20 cellular contexts compared by ENCODE assay signal in genomic region chr2:140186201-140186775, GRCh38.
"Had no signal": no experiment of that assay in that cellular context is flagged by ENCODE, and none has a peak within 500 bp of the region (broad histone marks: within the 10 kb centered on the region; RNA-seq: fewer than 3 reads in every experiment).

No MANE protein-coding gene starts in this region.

- H3K4me3 ChIP-seq: esophagus squamous epithelium, hepatocyte, lower lobe of right lung, neural progenitor cell, SJSA1, upper lobe of left lung had no signal

- H3K4me1 Mint-ChIP-seq: activated naive CD8-positive, alpha-beta T cell treated with anti-CD3 and anti-CD28 coated beads for 36 hours; naive B cell; neural progenitor cell had no signal

- H3K27me3 ChIP-seq: esophagus squamous epithelium, hepatocyte, neural progenitor cell, SJSA1, upper lobe of left lung had no signal

- H3K9me3 ChIP-seq: esophagus squamous epithelium, lower lobe of right lung, SJSA1, upper lobe of left lung had no signal

- H3K4me3 Mint-ChIP-seq: activated naive CD8-positive, alpha-beta T cell treated with anti-CD3 and anti-CD28 coated beads for 36 hours; naive B cell; neural progenitor cell; T-helper 1 cell treated with Interleukin-12 subunit alpha and Interleukin-12 subunit beta and Interleukin-4 antibody, amounts not matched to agents 30 μg/mL and 1 μg/mL, for 36 hours had no signal

- H3K36me3 Mint-ChIP-seq: activated naive CD8-positive, alpha-beta T cell treated with anti-CD3 and anti-CD28 coated beads for 36 hours; naive B cell; neural progenitor cell had no signal

- DNase-seq: activated CD4-positive, alpha-beta T cell treated with anti-CD3 and anti-CD28 coated beads for 4 hours; activated CD4-positive, alpha-beta T cell treated with anti-CD3 and anti-CD28 coated beads, Interleukin-2, amount 50 U/mL, for 48 hours; activated CD4-positive, CD25-positive, alpha-beta regulatory T cell; activated naive CD4-positive, alpha-beta T cell treated with Interleukin-2 at 50 U/mL for 16 hours; activated naive CD8-positive, alpha-beta T cell treated with anti-CD3 and anti-CD28 coated beads for 36 hours; activated T-cell treated with anti-CD3 and anti-CD28 coated beads, Interleukin-2, amount 50 U/mL, for 48 hours; effector memory CD4-positive, alpha-beta T cell; esophagus squamous epithelium; foreskin melanocyte; lower lobe of right lung; mesendoderm; naive B cell; stimulated activated CD4-positive, alpha-beta T cell treated with anti-CD3 and anti-CD28 coated beads, Interleukin-4, amount 100 ng/mL, for 24 hours; stimulated activated naive CD4-positive, alpha-beta T cell treated with Interleukin-2 at 50 U/mL for 16 hours; T1000; upper lobe of left lung had no signal

- H3K27ac Mint-ChIP-seq: activated naive CD8-positive, alpha-beta T cell treated with anti-CD3 and anti-CD28 coated beads for 36 hours; neural progenitor cell; T-helper 1 cell treated with Interleukin-12 subunit alpha and Interleukin-12 subunit beta and Interleukin-4 antibody, amounts not matched to agents 30 μg/mL and 1 μg/mL, for 36 hours had no signal

- H3K9me3 Mint-ChIP-seq: activated naive CD8-positive, alpha-beta T cell treated with anti-CD3 and anti-CD28 coated beads for 36 hours; neural progenitor cell had no signal

- H3K36me3 ChIP-seq: esophagus squamous epithelium, lower lobe of right lung, neural progenitor cell, SJSA1, upper lobe of left lung had no signal

- H3K27ac ChIP-seq: esophagus squamous epithelium, hepatocyte, lower lobe of right lung, neural progenitor cell, SJSA1, upper lobe of left lung had no signal

- ATAC-seq: lower lobe of right lung had no signal

- H3K27me3 Mint-ChIP-seq: activated naive CD8-positive, alpha-beta T cell treated with anti-CD3 and anti-CD28 coated beads for 36 hours; naive B cell had no signal

- H3K4me1 ChIP-seq: esophagus squamous epithelium, lower lobe of right lung, neural progenitor cell, SJSA1, upper lobe of left lung had no signal
